In the genomic region with DNA sequence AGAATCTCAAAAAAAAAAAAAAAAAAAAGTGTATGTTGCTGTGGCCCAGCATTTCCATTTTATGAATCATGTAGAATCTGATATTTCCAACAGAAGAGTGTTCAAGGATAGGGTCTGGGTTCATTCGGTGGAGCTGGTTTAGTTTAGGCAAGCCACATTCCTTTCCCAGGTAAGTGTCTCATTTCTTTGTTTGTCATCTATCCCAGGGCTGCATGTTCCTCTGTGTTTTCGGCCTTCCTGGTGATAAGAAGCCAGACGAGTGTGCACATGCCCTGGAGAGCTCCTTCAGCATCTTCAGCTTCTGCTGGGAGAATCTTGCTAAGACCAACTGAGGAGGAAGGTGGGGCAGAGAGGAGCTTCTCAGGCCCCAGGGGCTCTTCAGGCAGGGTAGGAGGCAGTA, we compare ENCODE assay signal across 19 cellular contexts. TPM values are rescaled to one million over a fixed set of nuclear protein-coding genes. Genes with fewer than 3 reads are reported as not detected.
DNase-seq lines count a peak whose midpoint lies in the region; ATAC-seq and TF ChIP-seq lines count a peak whose summit lies in the region.
"Had no signal": no experiment of that assay in that cellular context is flagged by ENCODE, and none has a peak within 500 bp of the region (broad histone marks: within the 10 kb centered on the region; RNA-seq: fewer than 3 reads in every experiment).

No MANE protein-coding gene starts in this region.

- no peak overlapping the region for H3K4ac ChIP-seq in H9 (ENCODE audit: low read depth, low read length)
- no peak overlapping the region for H3K4ac ChIP-seq in trophoblast cell (ENCODE audit: low read depth, low read length)

- H3K9me3 ChIP-seq in H9 (ENCODE audit: control insufficient read depth, low read depth, low read length): no peaks in the 10 kb centered on the region
- H3K9me3 ChIP-seq in trophoblast cell (ENCODE audit: insufficient read depth, low read depth, low read length): no peaks in the 10 kb centered on the region
- no peaks in the 10 kb centered on the region for H3K9me3 ChIP-seq in PC-3 (ENCODE audit: low read length)
- H3K9me3 ChIP-seq: Caco-2 had no signal

- 0 out of 4 replicates have a peak, but pooled peaks cover 0 to 3% of the 10 kb centered on the region in 2 experiments for H3K4me1 Mint-ChIP-seq in H9

- H3K27me3 Mint-ChIP-seq in H9 (ENCODE audit: low read depth): no peaks in the 10 kb centered on the region
- H3K27me3 Mint-ChIP-seq: CD4-positive, alpha-beta memory T cell had no signal

- H3T11ph ChIP-seq in H9 (ENCODE audit: low read length): no peak overlapping the region

- peaks cover 0 to 5% (median 0%) of the 10 kb centered on the region in 3 experiments; a peak in 2 of 7 replicates for H3K36me3 Mint-ChIP-seq in H9 (ENCODE audit: insufficient read depth in 1 of 3, low read depth in 3 of 3)

- H2BK12ac ChIP-seq in H9 (ENCODE audit: insufficient read length, low read depth, low read length): no peak overlapping the region
- H2BK12ac ChIP-seq in trophoblast cell (ENCODE audit: low read length): no peak overlapping the region

- H4K20me1 ChIP-seq in H9 (ENCODE audit: control insufficient read depth, insufficient read depth, insufficient read length) (no peaks in the 10 kb centered on the region), PC-3 (ENCODE audit: low read length) (no peaks in the 10 kb centered on the region)

- TF ChIP-seq CTCF in H9 (conservative IDR thresholded peaks at IDR 0.05) (no peak), RWPE1 (conservative IDR thresholded peaks at IDR 0.05; ENCODE audit: low read depth) (no peak), PC-3 (conservative IDR thresholded peaks at IDR 0.05; ENCODE audit: low read depth, low read length) (no peak)

- H2BK120ac ChIP-seq in H9 (ENCODE audit: low read depth, low read length, poor library complexity, severe bottlenecking) (no peak overlapping the region), trophoblast cell (ENCODE audit: insufficient read depth, low read length, poor library complexity) (no peak overlapping the region)

- H3K9me3 Mint-ChIP-seq in H9: no peaks in the 10 kb centered on the region
- H3K9me3 Mint-ChIP-seq: CD4-positive, alpha-beta memory T cell had no signal

- no peak for ATAC-seq in HG03469 (IDR thresholded peaks at IDR 0.05; ENCODE audit: unreplicated experiment)
- no peak for ATAC-seq in PC-3

- POLR2A ChIA-PET in RWPE1 (lab: Yijun Ruan, JAX; ENCODE audit: low non-redundant PET) (no interaction called here), PC-3 (lab: Charles Lee; ENCODE audit: unreplicated experiment) (no interaction called here)

- H3K4me1 ChIP-seq in H9 (ENCODE audit: insufficient read depth, low read length) (no peaks in the 10 kb centered on the region), trophoblast cell (ENCODE audit: control insufficient read depth in 1 of 2, insufficient read depth in 2 of 2, low read length in 2 of 2) (no peaks in the 10 kb centered on the region), PC-3 (ENCODE audit: insufficient read depth, low read length) (no peaks in the 10 kb centered on the region)
- H3K4me1 ChIP-seq: Caco-2 had no signal

- no peak overlapping the region for H2AK5ac ChIP-seq in H9 (ENCODE audit: insufficient read length, low read length)
- no peak overlapping the region for H2AK5ac ChIP-seq in trophoblast cell (ENCODE audit: low read length)

- H3K14ac ChIP-seq in H9 (ENCODE audit: insufficient read depth, low read length) (no peak overlapping the region), trophoblast cell (ENCODE audit: low read length) (no peak overlapping the region)

- H3K23ac ChIP-seq in H9 (ENCODE audit: insufficient read length, low read depth, low read length) (no peak overlapping the region), trophoblast cell (ENCODE audit: low read length) (no peak overlapping the region)

- no peak overlapping the region for H3K27ac ChIP-seq in H9 (ENCODE audit: insufficient read length, low read depth, low read length)
- peak overlapping the region; percentile 33 for H3K27ac ChIP-seq in RWPE1
- H3K27ac ChIP-seq in epithelial cell of prostate: peak overlapping the region; percentile 53
- H3K27ac ChIP-seq in trophoblast cell (ENCODE audit: low read depth, low read length): no peak overlapping the region
- no peak overlapping the region for H3K27ac ChIP-seq in PC-3 (ENCODE audit: low read length)

- no peak overlapping the region for H4K5ac ChIP-seq in H9 (ENCODE audit: insufficient read length, low read depth, low read length)

- H4K12ac ChIP-seq in trophoblast cell (ENCODE audit: low read depth, low read length): no peak overlapping the region

- H3K9me2 ChIP-seq in PC-3 (replicated peaks; ENCODE audit: low read length): no peaks in the 10 kb centered on the region

- WGBS in H9 (ENCODE audit: extremely low coverage, insufficient read length, low lambda C conversion rate): no CpG with 5 or more reads among the region's 3 CpGs
- no CpG with 5 or more reads among the region's 3 CpGs for WGBS in trophoblast cell (ENCODE audit: extremely low coverage, insufficient coverage, insufficient read length)

- BruUV-seq in PC-3 (replicated peaks; lab: Mats Ljungman, UMichigan): no TSS peak

- H3K79me2 ChIP-seq in H9 (ENCODE audit: insufficient read depth, low read length) (no peaks in the 10 kb centered on the region), trophoblast cell (ENCODE audit: control insufficient read depth, insufficient read depth, low read length, poor library complexity) (no peaks in the 10 kb centered on the region), PC-3 (ENCODE audit: low read length) (no peaks in the 10 kb centered on the region)

- H4K91ac ChIP-seq in H9 (ENCODE audit: insufficient read length, low read depth, low read length): no peak overlapping the region
- H4K91ac ChIP-seq in trophoblast cell (ENCODE audit: low read depth, low read length): no peak overlapping the region

- no peaks in the 10 kb centered on the region for H3F3A ChIP-seq in PC-3 (ENCODE audit: low read length, unreplicated experiment)

- no peak overlapping the region for H2BK5ac ChIP-seq in H9 (ENCODE audit: insufficient read length, low read length)
- no peak overlapping the region for H2BK5ac ChIP-seq in trophoblast cell (ENCODE audit: low read depth, low read length, poor library complexity)

- H3K27ac Mint-ChIP-seq in H9: peak overlapping the region in 2 of 3 experiments; percentile 29 to 37; a peak in 2 of 7 replicates

- no peak overlapping the region for H3K9ac ChIP-seq in H9 (ENCODE audit: extremely low read depth, insufficient read length, low read length)
- H3K9ac ChIP-seq in trophoblast cell (ENCODE audit: low read length): no peak overlapping the region
- no peak overlapping the region for H3K9ac ChIP-seq in PC-3 (ENCODE audit: low read length)

- H3K18ac ChIP-seq in H9 (ENCODE audit: insufficient read length, low read depth, low read length) (no peak overlapping the region), trophoblast cell (ENCODE audit: low read length) (no peak overlapping the region)

- H3K56ac ChIP-seq in H9 (ENCODE audit: insufficient read length, low read depth, low read length): no peak overlapping the region

- H2BK15ac ChIP-seq in H9 (ENCODE audit: low read depth, low read length): no peak overlapping the region

- no peaks in the 10 kb centered on the region for H3K23me2 ChIP-seq in H9 (ENCODE audit: insufficient read length, low read depth, low read length, poor library complexity, severe bottlenecking)

- H3K4me3 Mint-ChIP-seq in H9: no peak overlapping the region
- H3K4me3 Mint-ChIP-seq: CD4-positive, alpha-beta memory T cell had no signal

- H2BK20ac ChIP-seq in H9 (ENCODE audit: low read depth, low read length, poor library complexity, severe bottlenecking): no peak overlapping the region

- intact Hi-C loops in PC-3 (cut with micrococcal nuclease): no loop called here

- H2AFZ ChIP-seq in H9 (ENCODE audit: low read length) (no peak overlapping the region), trophoblast cell (ENCODE audit: insufficient read depth, low read length, poor library complexity) (no peak overlapping the region), PC-3 (ENCODE audit: low read length) (no peak overlapping the region)

- H3K79me1 ChIP-seq in H9 (ENCODE audit: insufficient read depth, low read depth, low read length, poor library complexity, severe bottlenecking): no peaks in the 10 kb centered on the region
- no peaks in the 10 kb centered on the region for H3K79me1 ChIP-seq in trophoblast cell (ENCODE audit: low read length)

- H3K27me3 ChIP-seq in H9 (ENCODE audit: insufficient read depth, low read length) (no peaks in the 10 kb centered on the region), trophoblast cell (ENCODE audit: insufficient read depth, low read length) (no peaks in the 10 kb centered on the region), PC-3 (ENCODE audit: low read length) (no peaks in the 10 kb centered on the region)

- H3K4me3 ChIP-seq in trophoblast cell (ENCODE audit: low read depth, low read length) (no peak overlapping the region), PC-3 (ENCODE audit: low read length) (no peak overlapping the region)

- H3K36me3 ChIP-seq in trophoblast cell (ENCODE audit: control insufficient read depth in 1 of 2, insufficient read depth in 2 of 2, low read length in 2 of 2) (no peaks in the 10 kb centered on the region), PC-3 (ENCODE audit: low read depth, low read length) (no peaks in the 10 kb centered on the region)

- no peak overlapping the region for H4K8ac ChIP-seq in H9 (replicated peaks; ENCODE audit: insufficient read length, low read depth, low read length)
- H4K8ac ChIP-seq in trophoblast cell (ENCODE audit: low read depth, low read length): no peak overlapping the region

- CTCF ChIA-PET in RWPE1 (lab: Yijun Ruan, JAX) (interaction anchor here (0.6 kb wide), 1 partner anchor 259 kb away, joined by 3 read pairs; no protein-coding TSS in a partner anchor), PC-3 (lab: Charles Lee) (no interaction called here)

- H3K4me2 ChIP-seq in H9 (ENCODE audit: insufficient read depth, insufficient read length, low read length): no peak overlapping the region
- no peak overlapping the region for H3K4me2 ChIP-seq in trophoblast cell (ENCODE audit: low read length)
- no peak overlapping the region for H3K4me2 ChIP-seq in PC-3 (ENCODE audit: low read length)

- DNase-seq in H9: no peak
- peak; percentile 54 for DNase-seq in RWPE1 (ENCODE audit: low spot score)
- peak; percentile 46 for DNase-seq in epithelial cell of prostate (ENCODE audit: low read depth, low spot score)
- peak; percentile 73 to 83 for DNase-seq in trophoblast cell
- no peak for DNase-seq in PC-3
- DNase-seq in stimulated activated CD4-positive, alpha-beta T cell treated with anti-CD3 and anti-CD28 coated beads, Interleukin-1b, Interleukin-23, amount 100 ng/mL, for 48 hours: no peak
- DNase-seq in NCI-H2029 treated with DMSO at 0.1 percent for 48 hours (lab: John Stamatoyannopoulos, UW): no peak
- DNase-seq: C1 segment of cervical spinal cord; CD4-positive, alpha-beta memory T cell; KG1; MM.1S; NCI-H2081 treated with DMSO at 0.1 percent for 48 hours; NCI-H524 treated with DMSO at 0.1 percent for 48 hours; NCI-H774; Right ventricle myocardium superior had no signal

RNA-seq across cellular contexts. Expression of a gene that starts 38.2 kb away (rescaled TPM):
- total RNA-seq in H9 (2021) (41.4 and 43.0 TPM in 2 replicates), PC-3 (2014; rRNA removed) (31.7 and 32.9 TPM in 2 replicates)
- 39.9 and 41.2 TPM in 2 replicates for polyA plus RNA-seq in trophoblast cell (2013)

RNA-seq across cellular contexts. Expression of a gene that starts 38.9 kb away (rescaled TPM):
- total RNA-seq in H9 (2021) (35.8 and 36.6 TPM in 2 replicates), PC-3 (2014; rRNA removed) (11.2 and 12.1 TPM in 2 replicates)
- polyA plus RNA-seq in trophoblast cell (2013): 31.8 TPM in 2 replicates

RNA-seq across cellular contexts. Expression of a gene that starts 43.1 kb away (rescaled TPM):
- not detected in 2 replicates for total RNA-seq in H9 (2021)
- not detected in 2 replicates for polyA plus RNA-seq in trophoblast cell (2013)
- total RNA-seq in PC-3 (2014; rRNA removed): not detected in 2 replicates
- total RNA-seq: A673; Caco-2; CD4-positive, alpha-beta memory T cell; Right ventricle myocardium superior; SK-MEL-5 had no signal
- polyA plus RNA-seq: CD4-positive, alpha-beta memory T cell had no signal

RNA-seq across cellular contexts. Expression of a gene that starts 51.9 kb away (rescaled TPM):
- 0.31 TPM in 1 of 2 replicates, not detected in the other for total RNA-seq in H9 (2021)
- 0.08 TPM in 2 replicates for polyA plus RNA-seq in trophoblast cell (2013)
- total RNA-seq in PC-3 (2014; rRNA removed): not detected in 2 replicates
- total RNA-seq: A673, Caco-2, SK-MEL-5 had no signal
- polyA plus RNA-seq: CD4-positive, alpha-beta memory T cell had no signal

RNA-seq across cellular contexts. Expression of a gene that starts 58.0 kb away (rescaled TPM):
- not detected in 2 replicates for total RNA-seq in H9 (2021)
- polyA plus RNA-seq in trophoblast cell (2013): 0.60 and 0.69 TPM in 2 replicates
- total RNA-seq in PC-3 (2014; rRNA removed): not detected in 2 replicates
- total RNA-seq: A673; CD4-positive, alpha-beta memory T cell; SK-MEL-5 had no signal

Comparison
In these comparisons a context has a peak if more than half of its experiments do, and no peak if none do; other contexts are left out.
1. DNase-seq: peak in RWPE1 (single experiment), epithelial cell of prostate (single experiment) and trophoblast cell (2 of 2); none in H9 (single experiment), PC-3 (single experiment), stimulated activated CD4-positive, alpha-beta T cell treated with anti-CD3 and anti-CD28 coated beads, Interleukin-1b, Interleukin-23, amount 100 ng/mL, for 48 hours (single experiment) and NCI-H2029 treated with DMSO at 0.1 percent for 48 hours (single experiment).
2. H3K27ac ChIP-seq: peak in RWPE1 (single experiment) and epithelial cell of prostate (single experiment); none in H9 (single experiment), trophoblast cell (single experiment) and PC-3 (single experiment).